ENCODE assay signal across 20 cellular contexts in genomic region chr3:172984938-172985337, GRCh38.
"Had no signal": no experiment of that assay in that cellular context is flagged by ENCODE, and none has a peak within 500 bp of the region (broad histone marks: within the 10 kb centered on the region; RNA-seq: fewer than 3 reads in every experiment).

No MANE protein-coding gene starts in this region.

- H3K4me1 ChIP-seq: colonic mucosa, esophagus squamous epithelium, gastroesophageal sphincter, lower lobe of right lung had no signal

- H3K27ac ChIP-seq: colonic mucosa, epithelial cell of prostate, esophagus squamous epithelium, gastroesophageal sphincter, heart right ventricle, left ventricle myocardium inferior, lower lobe of right lung had no signal

- DNase-seq: cerebellar nuclear complex; colonic mucosa; cortex of kidney; effector CD8-positive, alpha-beta T cell; effector memory CD8-positive, alpha-beta T cell; endodermal cell; erythroblast; esophagus squamous epithelium; foreskin fibroblast; heart right ventricle; hippocampal formation; left colon; left ventricle myocardium inferior; lower lobe of right lung; mesenchymal stem cell; mucosa of descending colon had no signal

- H3K27me3 ChIP-seq: colonic mucosa, esophagus squamous epithelium, gastroesophageal sphincter, heart right ventricle had no signal

- H3K36me3 ChIP-seq: colonic mucosa, esophagus squamous epithelium, gastroesophageal sphincter, heart right ventricle, left ventricle myocardium inferior, lower lobe of right lung had no signal

- ATAC-seq: effector memory CD8-positive, alpha-beta T cell; esophagus mucosa; gastroesophageal sphincter; left colon; left lobe of liver; lower lobe of right lung; mucosa of descending colon had no signal

- H3K4me3 ChIP-seq: colonic mucosa, esophagus squamous epithelium, gastroesophageal sphincter, heart right ventricle, left ventricle myocardium inferior, lower lobe of right lung, mucosa of descending colon had no signal

- H3K9me3 ChIP-seq: colonic mucosa, esophagus squamous epithelium, gastroesophageal sphincter, heart right ventricle, left ventricle myocardium inferior, lower lobe of right lung, mucosa of descending colon had no signal
